ENCODE assay signal across 33 cellular contexts in the genomic region with DNA sequence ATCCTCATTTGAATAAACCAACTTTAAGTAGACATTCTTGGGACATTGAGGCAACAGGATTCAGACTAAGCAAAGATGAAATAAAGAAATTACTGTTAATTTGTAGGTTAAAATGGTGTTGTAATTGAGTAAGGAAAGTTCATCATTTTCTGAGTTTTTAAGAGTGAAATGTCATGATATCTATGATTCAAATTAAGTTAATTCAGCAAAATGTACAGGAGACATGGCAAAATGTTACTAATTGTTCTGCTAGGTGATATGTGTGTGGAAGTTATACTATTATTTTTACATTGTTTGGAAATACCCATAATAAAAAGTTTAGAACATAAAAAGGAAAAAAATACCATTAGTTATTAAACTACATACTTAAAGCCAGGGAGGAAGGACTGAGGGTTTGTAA.
"Had no signal": no experiment of that assay in that cellular context is flagged by ENCODE, and none has a peak within 500 bp of the region (broad histone marks: within the 10 kb centered on the region; RNA-seq: fewer than 3 reads in every experiment).

No MANE protein-coding gene starts in this region.

- H3K9me3 ChIP-seq: adrenal gland, ascending aorta, body of pancreas, breast epithelium had no signal

- ATAC-seq: activated naive CD4-positive, alpha-beta T cell treated with anti-CD3 and anti-CD28 coated beads, Interleukin-2, amount 50 U/mL, for 72 hours; activated naive CD8-positive, alpha-beta T cell treated with anti-CD3 and anti-CD28 coated beads, Interleukin-2, amount 50 U/mL, for 24 hours; activated T-cell treated with anti-CD3 and anti-CD28 coated beads, Interleukin-2, amount 50 U/mL, for 4 hours; activated T-cell treated with anti-CD3 and anti-CD28 coated beads, Interleukin-2, amount 50 U/mL, for 72 hours; activated T-helper 17 cell treated with anti-CD3 and anti-CD28 coated beads, Interleukin-2, amount 50 U/mL, for 72 hours; body of pancreas had no signal

- H3K4me1 ChIP-seq: adrenal gland, ascending aorta, body of pancreas, breast epithelium had no signal

- H3K27me3 ChIP-seq: ascending aorta, body of pancreas, brain microvascular endothelial cell, breast epithelium, cardiac muscle cell had no signal

- H3K4me3 ChIP-seq: adrenal gland, ascending aorta, body of pancreas, breast epithelium, cardiac muscle cell had no signal

- FAIRE-seq: astrocyte, bronchial epithelial cell had no signal

- H3K27ac ChIP-seq: adrenal gland, ascending aorta, body of pancreas, brain microvascular endothelial cell, breast epithelium, cardiac muscle cell had no signal

- H3K36me3 ChIP-seq: adrenal gland, ascending aorta, brain microvascular endothelial cell, breast epithelium, cardiac muscle cell had no signal

- DNase-seq: activated effector memory CD4-positive, alpha-beta T cell treated with anti-CD3 and anti-CD28 coated beads, Interleukin-2, amount 50 U/mL, for 16 hours; activated effector memory CD4-positive, alpha-beta T cell treated with Interleukin-2 at 50 U/mL for 16 hours; activated gamma-delta T cell; activated gamma-delta T cell treated with Interleukin-2 at 50 U/mL for 16 hours; activated naive CD4-positive, alpha-beta T cell; activated naive CD4-positive, alpha-beta T cell treated with anti-CD3 and anti-CD28 coated beads for 36 hours; activated naive CD4-positive, alpha-beta T cell treated with anti-CD3 and anti-CD28 coated beads, Interleukin-2, amount 10 ng/mL, durations not matched to agents 7 days and 5 days; activated naive CD4-positive, alpha-beta T cell treated with anti-CD3 and anti-CD28 coated beads, Interleukin-2, amount 50 U/mL, for 16 hours; activated naive CD4-positive, alpha-beta T cell treated with Interleukin-2 at 50 U/mL for 16 hours; activated naive CD8-positive, alpha-beta T cell treated with anti-CD3 and anti-CD28 coated beads for 36 hours; activated naive CD8-positive, alpha-beta T cell treated with anti-CD3 and anti-CD28 coated beads, Interleukin-2, amount 10 ng/mL, durations not matched to agents 7 days and 5 days; activated naive CD8-positive, alpha-beta T cell treated with anti-CD3 and anti-CD28 coated beads, Interleukin-2, amount 50 U/mL, for 24 hours; activated T-cell treated with anti-CD3 and anti-CD28 coated beads, Interleukin-2, amount 50 U/mL, for 24 hours; activated T-cell treated with anti-CD3 and anti-CD28 coated beads, Interleukin-2, amount 50 U/mL, for 4 hours; activated T-cell treated with anti-CD3 and anti-CD28 coated beads, Interleukin-2, amount 50 U/mL, for 48 hours; activated T-cell treated with anti-CD3 and anti-CD28 coated beads, Interleukin-2, amount 50 U/mL, for 72 hours; adrenal gland; amniotic stem cell; amygdala; anterior cingulate cortex; aorta; body of pancreas; brain microvascular endothelial cell; caudate nucleus; central memory CD4-positive, alpha-beta T cell; cerebellar nuclear complex had no signal
